ENCODE assay signal across 19 cellular contexts in genomic region chr2:120354467-120354866, GRCh38. TPM values are rescaled to one million over a fixed set of nuclear protein-coding genes. Genes with fewer than 3 reads are reported as not detected.
DNase-seq lines count a peak whose midpoint lies in the region; ATAC-seq, FAIRE-seq and TF ChIP-seq lines count a peak whose summit lies in the region.
"Had no signal": no experiment of that assay in that cellular context is flagged by ENCODE, and none has a peak within 500 bp of the region (broad histone marks: within the 10 kb centered on the region; RNA-seq: fewer than 3 reads in every experiment).

No MANE protein-coding gene starts in this region.

- no peak for ATAC-seq in GM21526 (IDR thresholded peaks at IDR 0.05; ENCODE audit: low FRiP score, unreplicated experiment)
- ATAC-seq: CD8-positive, alpha-beta T cell had no signal

- peak; percentile 89 for FAIRE-seq in bronchial epithelial cell (lab: Jason Lieb, UNC)
- FAIRE-seq: D721Med, G401.6, GM12891 had no signal

- no peaks in the 10 kb centered on the region for H3K36me3 ChIP-seq in bronchial epithelial cell (ENCODE audit: control insufficient read depth, insufficient read depth, low read length)

- peak; percentile 18 for DNase-seq in stimulated activated CD4-positive, alpha-beta T cell treated with anti-CD3 and anti-CD28 coated beads, Interleukin-2, amount 100 ng/mL, for 4 hours (ENCODE audit: low read depth)
- DNase-seq in stimulated activated CD4-positive, alpha-beta T cell treated with anti-CD3 and anti-CD28 coated beads, Interleukin-2, amount 100 ng/mL, for 24 hours = no peak
- DNase-seq in bronchial epithelial cell (ENCODE audit: low read depth) (no peak), occipital lobe (lab: John Stamatoyannopoulos, UW) (peak; percentile 12), SW480 (ENCODE audit: low spot score) (no peak), activated gamma-delta T cell treated with Interleukin-2 at 50 U/mL for 16 hours (no peak)
- no peak for DNase-seq in effector CD8-positive, alpha-beta T cell (lab: John Stamatoyannopoulos, UW)
- DNase-seq: ACHN; CD8-positive, alpha-beta T cell; COR-L47; DMS153; DMS79 treated with DMSO at 0.1 percent for 48 hours; EL; HCEC 1CT; IMR-90 had no signal

- TF ChIP-seq CTCF in bronchial epithelial cell (IDR thresholded peaks at IDR 0.05; ENCODE audit: insufficient read depth, low read length, severe bottlenecking) = no peak

- peaks cover 3% of the 10 kb centered on the region for H3K27me3 ChIP-seq in bronchial epithelial cell (ENCODE audit: control insufficient read depth, insufficient read depth, low read length)

- H3K4me3 ChIP-seq in bronchial epithelial cell (ENCODE audit: low read depth, low read length) = no peak overlapping the region

RNA-seq across cellular contexts. Expression of gene INHBB, which starts 8.5 kb away (rescaled TPM):
- total RNA-seq in bronchial epithelial cell (0.53 and 2.3 TPM in 2 replicates), occipital lobe (5.0 TPM)
- total RNA-seq: CD8-positive, alpha-beta T cell had no signal

Comparison
In these comparisons a context has a peak if more than half of its experiments do, and no peak if none do; other contexts are left out.
1. DNase-seq: peak in stimulated activated CD4-positive, alpha-beta T cell treated with anti-CD3 and anti-CD28 coated beads, Interleukin-2, amount 100 ng/mL, for 4 hours (single experiment) and occipital lobe (single experiment); none in stimulated activated CD4-positive, alpha-beta T cell treated with anti-CD3 and anti-CD28 coated beads, Interleukin-2, amount 100 ng/mL, for 24 hours (0 of 2), bronchial epithelial cell (single experiment), SW480 (single experiment), effector CD8-positive, alpha-beta T cell (single experiment) and activated gamma-delta T cell treated with Interleukin-2 at 50 U/mL for 16 hours (single experiment).